Comparison of ENCODE assay signal across 10 cellular contexts in genomic region chr9:118529210-118529609, GRCh38.
DNase-seq lines count a peak whose midpoint lies in the region; ATAC-seq and TF ChIP-seq lines count a peak whose summit lies in the region.
"Had no signal": no experiment of that assay in that cellular context is flagged by ENCODE, and none has a peak within 500 bp of the region (broad histone marks: within the 10 kb centered on the region; RNA-seq: fewer than 3 reads in every experiment).

No MANE protein-coding gene starts in this region.

- H3K4me3 ChIP-seq in heart right ventricle (no peak overlapping the region), endodermal cell (ENCODE audit: low read length) (no peak overlapping the region)
- H3K4me3 ChIP-seq: upper lobe of left lung had no signal

- DNase-seq in ELR (ENCODE audit: low read depth): peak; percentile 41
- peak; percentile 54 for DNase-seq in HS-27A (ENCODE audit: low read depth)
- peak in 1 of 2 donors; percentile 32 for DNase-seq in heart right ventricle
- no peak for DNase-seq in endodermal cell
- DNase-seq in activated CD4-positive, alpha-beta T cell treated with anti-CD3 and anti-CD28 coated beads, Interleukin-2, amount 10 ng/mL, durations not matched to agents 7 days and 5 days: no peak
- DNase-seq in D341Med (ENCODE audit: low spot score): no peak
- DNase-seq in type B pancreatic cell (ENCODE audit: extremely low spot score, unreplicated experiment): no peak
- DNase-seq: central memory CD4-positive, alpha-beta T cell; upper lobe of left lung had no signal

- no peak overlapping the region for H3K9ac ChIP-seq in endodermal cell (ENCODE audit: extremely low read depth, low read length, poor library complexity, severe bottlenecking)

- intact Hi-C loops in heart right ventricle (cut with DNase I): no loop called here

- no peak overlapping the region for H3K27ac Mint-ChIP-seq in endodermal cell
- no peak overlapping the region for H3K27ac Mint-ChIP-seq in activated CD4-positive, alpha-beta T cell treated with anti-CD3 and anti-CD28 coated beads, Interleukin-2, amount 10 ng/mL, durations not matched to agents 7 days and 5 days
- no peak overlapping the region for H3K27ac Mint-ChIP-seq in type B pancreatic cell

- ATAC-seq in GM21447 (IDR thresholded peaks at IDR 0.05; ENCODE audit: unreplicated experiment) (peak; percentile 69), heart right ventricle (peak; percentile 38 to 96 (median 84))

- H3K9me3 Mint-ChIP-seq in endodermal cell: no peaks in the 10 kb centered on the region
- no peaks in the 10 kb centered on the region for H3K9me3 Mint-ChIP-seq in activated CD4-positive, alpha-beta T cell treated with anti-CD3 and anti-CD28 coated beads, Interleukin-2, amount 10 ng/mL, durations not matched to agents 7 days and 5 days
- H3K9me3 Mint-ChIP-seq in type B pancreatic cell: peaks cover 4% of the 10 kb centered on the region

- 2% methylated on average over 3 of the region's 3 CpGs for WGBS in heart right ventricle, 2 donors
- 88 to 100% methylated on average over 1 to 3 of the region's 3 CpGs for WGBS in endodermal cell (ENCODE audit: insufficient coverage in 1 of 2, insufficient read length in 1 of 2), 2 experiments

- no peaks in the 10 kb centered on the region for H3K36me3 ChIP-seq in heart right ventricle
- H3K36me3 ChIP-seq in endodermal cell (ENCODE audit: control insufficient read depth, insufficient read depth, low read length): no peaks in the 10 kb centered on the region
- H3K36me3 ChIP-seq: upper lobe of left lung had no signal

- H3K4me1 ChIP-seq in heart right ventricle (peaks cover 0 to 22% (median 11%) of the 10 kb centered on the region in 9 donors), endodermal cell (ENCODE audit: control insufficient read depth, insufficient read depth, low read length) (no peaks in the 10 kb centered on the region)
- H3K4me1 ChIP-seq: upper lobe of left lung had no signal

- POLR2A ChIA-PET in activated CD4-positive, alpha-beta T cell treated with anti-CD3 and anti-CD28 coated beads, Interleukin-2, amount 10 ng/mL, durations not matched to agents 7 days and 5 days (lab: Charles Lee): no interaction called here

- H3K4me3 Mint-ChIP-seq in endodermal cell (no peak overlapping the region), type B pancreatic cell (no peak overlapping the region)
- H3K4me3 Mint-ChIP-seq in activated CD4-positive, alpha-beta T cell treated with anti-CD3 and anti-CD28 coated beads, Interleukin-2, amount 10 ng/mL, durations not matched to agents 7 days and 5 days: no peak overlapping the region

- peak overlapping the region in 7 of 10 donors; percentile 7 to 69 (median 50) for H3K27ac ChIP-seq in heart right ventricle
- H3K27ac ChIP-seq in endodermal cell (ENCODE audit: low read depth, low read length): no peak overlapping the region
- H3K27ac ChIP-seq: upper lobe of left lung had no signal

- TF ChIP-seq CTCF in heart right ventricle (IDR thresholded peaks at IDR 0.05) (no peak), endodermal cell (conservative IDR thresholded peaks at IDR 0.05) (no peak), type B pancreatic cell (conservative IDR thresholded peaks at IDR 0.05) (no peak)

- H3K4me1 Mint-ChIP-seq in endodermal cell (peaks cover 11% of the 10 kb centered on the region), type B pancreatic cell (ENCODE audit: unreplicated experiment) (no peaks in the 10 kb centered on the region)
- no peaks in the 10 kb centered on the region for H3K4me1 Mint-ChIP-seq in activated CD4-positive, alpha-beta T cell treated with anti-CD3 and anti-CD28 coated beads, Interleukin-2, amount 10 ng/mL, durations not matched to agents 7 days and 5 days

- CTCF ChIA-PET in activated CD4-positive, alpha-beta T cell treated with anti-CD3 and anti-CD28 coated beads, Interleukin-2, amount 10 ng/mL, durations not matched to agents 7 days and 5 days (lab: Charles Lee): no interaction called here

- H3K36me3 Mint-ChIP-seq in endodermal cell (ENCODE audit: low read depth): no peaks in the 10 kb centered on the region
- no peaks in the 10 kb centered on the region for H3K36me3 Mint-ChIP-seq in activated CD4-positive, alpha-beta T cell treated with anti-CD3 and anti-CD28 coated beads, Interleukin-2, amount 10 ng/mL, durations not matched to agents 7 days and 5 days (ENCODE audit: low read depth)
- no peaks in the 10 kb centered on the region for H3K36me3 Mint-ChIP-seq in type B pancreatic cell

- H3K27me3 ChIP-seq in heart right ventricle (no peaks in the 10 kb centered on the region), endodermal cell (ENCODE audit: control insufficient read depth, insufficient read depth, low read length, poor library complexity, severe bottlenecking) (no peaks in the 10 kb centered on the region)
- H3K27me3 ChIP-seq: upper lobe of left lung had no signal

- no peaks in the 10 kb centered on the region for H3K27me3 Mint-ChIP-seq in endodermal cell (ENCODE audit: insufficient read depth)
- no peaks in the 10 kb centered on the region for H3K27me3 Mint-ChIP-seq in activated CD4-positive, alpha-beta T cell treated with anti-CD3 and anti-CD28 coated beads, Interleukin-2, amount 10 ng/mL, durations not matched to agents 7 days and 5 days
- no peaks in the 10 kb centered on the region for H3K27me3 Mint-ChIP-seq in type B pancreatic cell

- H3K9me3 ChIP-seq in heart right ventricle (no peaks in the 10 kb centered on the region), endodermal cell (ENCODE audit: control insufficient read depth, low read length) (no peaks in the 10 kb centered on the region)
- H3K9me3 ChIP-seq: upper lobe of left lung had no signal

Comparison
In these comparisons a context has a peak if more than half of its experiments do, and no peak if none do; other contexts are left out.
1. DNase-seq: peak in ELR (single experiment) and HS-27A (single experiment); none in endodermal cell (single experiment), activated CD4-positive, alpha-beta T cell treated with anti-CD3 and anti-CD28 coated beads, Interleukin-2, amount 10 ng/mL, durations not matched to agents 7 days and 5 days (single experiment), D341Med (single experiment) and type B pancreatic cell (single experiment).